Comparison of ENCODE assay signal across 12 cellular contexts in genomic region chr14:33163109-33163508, GRCh38.
"Had no signal": no experiment of that assay in that cellular context is flagged by ENCODE, and none has a peak within 500 bp of the region (broad histone marks: within the 10 kb centered on the region; RNA-seq: fewer than 3 reads in every experiment).

No MANE protein-coding gene starts in this region.

- ATAC-seq: activated naive CD4-positive, alpha-beta T cell treated with anti-CD3 and anti-CD28 coated beads, Interleukin-2, amount 50 U/mL, for 72 hours had no signal

- DNase-seq: activated CD4-positive, alpha-beta T cell treated with anti-CD3 and anti-CD28 coated beads, Interleukin-2, amount 50 U/mL, for 1 hour; activated effector memory CD4-positive, alpha-beta T cell treated with anti-CD3 and anti-CD28 coated beads, Interleukin-2, amount 50 U/mL, for 16 hours; amniotic stem cell; dermis blood vessel endothelial cell; hippocampal formation; kidney glomerular epithelial cell; stimulated activated CD4-positive, alpha-beta T cell treated with anti-CD3 and anti-CD28 coated beads, Interleukin-4, amount 100 ng/mL, for 1 hour; stimulated activated CD8-positive, alpha-beta memory T cell treated with anti-CD3 and anti-CD28 coated beads, Interleukin-4, amount 100 ng/mL, for 48 hours had no signal

- H3K4me1 ChIP-seq: breast epithelium, pancreas had no signal

- H3K27me3 Mint-ChIP-seq: stimulated activated naive CD8-positive, alpha-beta T cell treated with anti-CD3 and anti-CD28 coated beads, Interleukin-15, Interleukin-2, amounts not matched to agents 100 ng/mL and 50 ng/mL, for 24 hours had no signal

- H3K9me3 ChIP-seq: breast epithelium, pancreas had no signal

- H3K4me3 Mint-ChIP-seq: stimulated activated naive CD8-positive, alpha-beta T cell treated with anti-CD3 and anti-CD28 coated beads, Interleukin-15, Interleukin-2, amounts not matched to agents 100 ng/mL and 50 ng/mL, for 24 hours had no signal

- H3K4me3 ChIP-seq: breast epithelium, pancreas had no signal

- H3K9me3 Mint-ChIP-seq: stimulated activated naive CD8-positive, alpha-beta T cell treated with anti-CD3 and anti-CD28 coated beads, Interleukin-15, Interleukin-2, amounts not matched to agents 100 ng/mL and 50 ng/mL, for 24 hours had no signal

- H3K36me3 ChIP-seq: breast epithelium, pancreas had no signal

- H3K27ac ChIP-seq: breast epithelium, pancreas had no signal

- H3K27ac Mint-ChIP-seq: activated naive CD4-positive, alpha-beta T cell treated with anti-CD3 and anti-CD28 coated beads, Interleukin-2, amount 50 U/mL, for 72 hours; stimulated activated naive CD8-positive, alpha-beta T cell treated with anti-CD3 and anti-CD28 coated beads, Interleukin-15, Interleukin-2, amounts not matched to agents 100 ng/mL and 50 ng/mL, for 24 hours had no signal

- H3K36me3 Mint-ChIP-seq: activated naive CD4-positive, alpha-beta T cell treated with anti-CD3 and anti-CD28 coated beads, Interleukin-2, amount 50 U/mL, for 72 hours had no signal

- H3K27me3 ChIP-seq: breast epithelium, pancreas had no signal
